20 cellular contexts compared by ENCODE assay signal in the genomic region with DNA sequence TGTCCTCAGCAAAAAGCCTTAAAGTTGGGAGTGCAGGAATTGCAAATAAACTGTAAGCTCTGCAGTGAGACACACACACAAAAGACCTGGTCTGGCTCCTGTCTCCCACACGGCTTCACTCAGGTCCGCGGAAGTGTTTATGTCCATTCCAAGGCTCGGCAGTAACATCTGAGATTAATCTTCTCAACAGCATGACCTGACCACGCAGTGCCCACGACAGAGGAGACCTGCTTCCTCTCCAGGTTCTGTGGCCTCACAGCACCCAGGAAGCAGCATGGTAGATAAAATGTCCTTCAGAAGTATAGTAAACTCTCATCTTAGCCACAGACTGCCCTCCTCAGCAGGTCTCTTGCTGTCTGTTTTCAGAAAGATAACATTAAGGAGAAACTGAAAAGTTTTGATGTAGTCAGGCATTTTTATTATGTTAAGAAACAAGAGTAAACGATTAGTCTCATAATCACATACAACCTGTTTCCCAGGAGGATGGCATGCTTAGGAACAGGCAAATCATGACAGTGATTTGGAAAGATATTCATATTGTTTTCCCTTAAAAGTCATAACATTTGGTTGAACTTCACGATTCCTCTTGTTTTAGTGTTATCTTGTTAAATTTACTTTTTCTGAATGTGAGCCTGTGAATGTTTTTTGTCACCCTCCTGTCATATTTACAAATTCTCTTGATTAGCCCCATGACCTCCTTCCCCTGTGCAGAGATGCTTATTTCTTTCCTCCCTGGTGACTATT. TPM values are rescaled to one million over a fixed set of nuclear protein-coding genes. Genes with fewer than 3 reads are reported as not detected.
A peak's percentile ranks its signal among the peaks of the same experiment; 100 is the strongest.
DNase-seq lines count a peak whose midpoint lies in the region; ATAC-seq, FAIRE-seq and TF ChIP-seq lines count a peak whose summit lies in the region.
"Had no signal": no experiment of that assay in that cellular context is flagged by ENCODE, and none has a peak within 500 bp of the region (broad histone marks: within the 10 kb centered on the region; RNA-seq: fewer than 3 reads in every experiment).

No MANE protein-coding gene starts in this region.

- no peaks in the 10 kb centered on the region for H3K36me3 Mint-ChIP-seq in activated CD4-positive, alpha-beta memory T cell treated with anti-CD3 and anti-CD28 coated beads for 36 hours
- no peaks in the 10 kb centered on the region for H3K36me3 Mint-ChIP-seq in activated CD4-positive, alpha-beta memory T cell treated with anti-CD3 and anti-CD28 coated beads, Interleukin-2, amount 10 ng/mL, durations not matched to agents 7 days and 5 days (ENCODE audit: low read depth)
- no peaks in the 10 kb centered on the region for H3K36me3 Mint-ChIP-seq in naive B cell
- H3K36me3 Mint-ChIP-seq in type B pancreatic cell, result no peaks in the 10 kb centered on the region
- H3K36me3 Mint-ChIP-seq: immature natural killer cell had no signal

- no peak overlapping the region for H3K4me3 Mint-ChIP-seq in activated CD4-positive, alpha-beta memory T cell treated with anti-CD3 and anti-CD28 coated beads for 36 hours
- H3K4me3 Mint-ChIP-seq in activated CD4-positive, alpha-beta memory T cell treated with anti-CD3 and anti-CD28 coated beads, Interleukin-2, amount 10 ng/mL, durations not matched to agents 7 days and 5 days, result no peak overlapping the region
- peak overlapping the region in 1 of 8 donors; percentile 51 for H3K4me3 Mint-ChIP-seq in naive B cell
- H3K4me3 Mint-ChIP-seq in type B pancreatic cell, result peak overlapping the region; percentile 26
- H3K4me3 Mint-ChIP-seq: H9; immature natural killer cell; stimulated activated naive CD8-positive, alpha-beta T cell treated with anti-CD3 and anti-CD28 coated beads, Interleukin-15, amount 100 ng/mL, for 72 hours had no signal

- FAIRE-seq in endometrium (lab: Jason Lieb, UNC), result peak; percentile 95
- no peak for FAIRE-seq in GM12891 (lab: Jason Lieb, UNC)
- FAIRE-seq: bronchial epithelial cell had no signal

- TF ChIP-seq CTCF in type B pancreatic cell (conservative IDR thresholded peaks at IDR 0.05), result no peak

- H3K27ac Mint-ChIP-seq in activated CD4-positive, alpha-beta memory T cell treated with anti-CD3 and anti-CD28 coated beads for 36 hours, result no peak overlapping the region
- H3K27ac Mint-ChIP-seq in activated CD4-positive, alpha-beta memory T cell treated with anti-CD3 and anti-CD28 coated beads, Interleukin-2, amount 10 ng/mL, durations not matched to agents 7 days and 5 days, result no peak overlapping the region
- H3K27ac Mint-ChIP-seq in naive B cell (peak overlapping the region in 4 of 6 donors; percentile 38 to 73 (median 47)), type B pancreatic cell (peak overlapping the region; percentile 82)
- H3K27ac Mint-ChIP-seq: H9; stimulated activated naive CD8-positive, alpha-beta T cell treated with anti-CD3 and anti-CD28 coated beads, Interleukin-15, amount 100 ng/mL, for 72 hours had no signal

- intact Hi-C loops in activated CD4-positive, alpha-beta memory T cell treated with anti-CD3 and anti-CD28 coated beads for 36 hours (cut with micrococcal nuclease), result loop anchor here (5.0 kb wide), 1 partner anchor 40 kb away; no protein-coding TSS in a partner anchor

- POLR2A ChIA-PET in activated CD4-positive, alpha-beta memory T cell treated with anti-CD3 and anti-CD28 coated beads for 36 hours (lab: Charles Lee), result no interaction called here
- POLR2A ChIA-PET in activated CD4-positive, alpha-beta memory T cell treated with anti-CD3 and anti-CD28 coated beads, Interleukin-2, amount 10 ng/mL, durations not matched to agents 7 days and 5 days (lab: Charles Lee), result no interaction called here

- no peak for ATAC-seq in naive B cell (ENCODE audit: low read depth in 2 of 2)
- no peak for ATAC-seq in HG03457 (IDR thresholded peaks at IDR 0.05; ENCODE audit: unreplicated experiment)
- ATAC-seq: stimulated activated naive CD8-positive, alpha-beta T cell treated with anti-CD3 and anti-CD28 coated beads, Interleukin-15, amount 100 ng/mL, for 72 hours had no signal

- CTCF ChIA-PET in activated CD4-positive, alpha-beta memory T cell treated with anti-CD3 and anti-CD28 coated beads for 36 hours (lab: Charles Lee), result interaction anchor here (0.6 kb wide), 1 partner anchor 170 kb away, joined by 3 read pairs; no protein-coding TSS in a partner anchor
- CTCF ChIA-PET in activated CD4-positive, alpha-beta memory T cell treated with anti-CD3 and anti-CD28 coated beads, Interleukin-2, amount 10 ng/mL, durations not matched to agents 7 days and 5 days (lab: Charles Lee), result interaction anchor here (1.3 kb wide), 1 partner anchor 77 kb away, joined by 5 read pairs; no protein-coding TSS in a partner anchor

- TF ChIP-seq POLR2A in GM12891 (IDR thresholded peaks at IDR 0.05; ENCODE audit: low read depth, low read length), result no peak

- peak; percentile 10 for DNase-seq in activated CD4-positive, alpha-beta memory T cell treated with anti-CD3 and anti-CD28 coated beads for 36 hours
- no peak for DNase-seq in activated CD4-positive, alpha-beta memory T cell treated with anti-CD3 and anti-CD28 coated beads, Interleukin-2, amount 10 ng/mL, durations not matched to agents 7 days and 5 days
- no peak for DNase-seq in naive B cell
- no peak for DNase-seq in type B pancreatic cell (ENCODE audit: extremely low spot score, unreplicated experiment)
- DNase-seq in cerebellum (ENCODE audit: low spot score), result no peak
- no peak for DNase-seq in GM12891 (ENCODE audit: insufficient read length, low spot score)
- DNase-seq: activated CD4-positive, alpha-beta T cell treated with anti-CD3 and anti-CD28 coated beads for 48 hours; activated effector memory CD4-positive, alpha-beta T cell treated with anti-CD3 and anti-CD28 coated beads, Interleukin-2, amount 50 U/mL, for 16 hours; DMS 273 treated with DMSO at 0.1 percent for 48 hours; H9; NCI-H1436 treated with DMSO at 0.1 percent for 48 hours; NCI-H774; nucleus accumbens; stimulated activated CD4-positive, alpha-beta T cell treated with anti-CD3 and anti-CD28 coated beads, Interleukin-4, amount 100 ng/mL, for 24 hours; stimulated activated naive CD8-positive, alpha-beta T cell treated with anti-CD3 and anti-CD28 coated beads, Interleukin-15, amount 100 ng/mL, for 72 hours; SW 1271 had no signal

- peaks cover 30% of the 10 kb centered on the region for H3K4me1 Mint-ChIP-seq in activated CD4-positive, alpha-beta memory T cell treated with anti-CD3 and anti-CD28 coated beads for 36 hours (ENCODE audit: low read depth)
- peaks cover 30% of the 10 kb centered on the region for H3K4me1 Mint-ChIP-seq in activated CD4-positive, alpha-beta memory T cell treated with anti-CD3 and anti-CD28 coated beads, Interleukin-2, amount 10 ng/mL, durations not matched to agents 7 days and 5 days
- H3K4me1 Mint-ChIP-seq in naive B cell (peaks cover 28 to 45% (median 30%) of the 10 kb centered on the region in 3 donors), type B pancreatic cell (ENCODE audit: unreplicated experiment) (peaks cover 40% of the 10 kb centered on the region)
- H3K4me1 Mint-ChIP-seq: stimulated activated naive CD8-positive, alpha-beta T cell treated with anti-CD3 and anti-CD28 coated beads, Interleukin-15, amount 100 ng/mL, for 72 hours had no signal

- H3K27me3 Mint-ChIP-seq in activated CD4-positive, alpha-beta memory T cell treated with anti-CD3 and anti-CD28 coated beads for 36 hours, result no peaks in the 10 kb centered on the region
- H3K27me3 Mint-ChIP-seq in activated CD4-positive, alpha-beta memory T cell treated with anti-CD3 and anti-CD28 coated beads, Interleukin-2, amount 10 ng/mL, durations not matched to agents 7 days and 5 days, result no peaks in the 10 kb centered on the region
- no peaks in the 10 kb centered on the region for H3K27me3 Mint-ChIP-seq in naive B cell
- no peaks in the 10 kb centered on the region for H3K27me3 Mint-ChIP-seq in type B pancreatic cell

- no peaks in the 10 kb centered on the region for H3K9me3 Mint-ChIP-seq in activated CD4-positive, alpha-beta memory T cell treated with anti-CD3 and anti-CD28 coated beads for 36 hours
- no peaks in the 10 kb centered on the region for H3K9me3 Mint-ChIP-seq in activated CD4-positive, alpha-beta memory T cell treated with anti-CD3 and anti-CD28 coated beads, Interleukin-2, amount 10 ng/mL, durations not matched to agents 7 days and 5 days
- H3K9me3 Mint-ChIP-seq in naive B cell (peaks cover 0 to 12% (median 8%) of the 10 kb centered on the region in 7 donors), type B pancreatic cell (peaks cover 13% of the 10 kb centered on the region)
- H3K9me3 Mint-ChIP-seq: H9; stimulated activated naive CD8-positive, alpha-beta T cell treated with anti-CD3 and anti-CD28 coated beads, Interleukin-15, amount 100 ng/mL, for 72 hours had no signal

TF ChIP-seq in GM12891, 5 proteins besides CTCF, POLR2A, EP300 and RAD21:
- TF ChIP-seq POU2F2 (IDR thresholded peaks at IDR 0.05; ENCODE audit: low read depth, low read length), result no peak
- no peak for TF ChIP-seq TAF1 (IDR thresholded peaks at IDR 0.05; ENCODE audit: low read depth, low read length)
- no peak for TF ChIP-seq POLR2AphosphoS5 (IDR thresholded peaks at IDR 0.05; ENCODE audit: low read depth, low read length)
- no peak for TF ChIP-seq SPI1 (IDR thresholded peaks at IDR 0.05; ENCODE audit: low read depth, low read length)
- TF ChIP-seq PAX5 (IDR thresholded peaks at IDR 0.05; ENCODE audit: insufficient read depth, low read length, severe bottlenecking), result no peak

RNA-seq across cellular contexts. Expression of gene CD200R1L, which starts 34.6 kb away (rescaled TPM):
- not detected for total RNA-seq in activated CD4-positive, alpha-beta memory T cell treated with anti-CD3 and anti-CD28 coated beads for 36 hours
- not detected for total RNA-seq in activated CD4-positive, alpha-beta memory T cell treated with anti-CD3 and anti-CD28 coated beads, Interleukin-2, amount 10 ng/mL, durations not matched to agents 7 days and 5 days
- polyA plus RNA-seq in naive B cell (ENCODE audit: low read depth in 6 of 6), result not detected
- not detected in 2 replicates for total RNA-seq in type B pancreatic cell (ENCODE audit: low replicate concordance)
- total RNA-seq in cerebellum, result not detected
- polyA plus RNA-seq in GM12891 (2012; ENCODE audit: low read depth, missing spikeins), result not detected
- total RNA-seq: H9 had no signal
- polyA plus RNA-seq: immature natural killer cell had no signal

Comparison
In these comparisons a context has a peak if more than half of its experiments do, and no peak if none do; other contexts are left out.
1. H3K27ac Mint-ChIP-seq: peak in naive B cell (4 of 6) and type B pancreatic cell (single experiment); none in activated CD4-positive, alpha-beta memory T cell treated with anti-CD3 and anti-CD28 coated beads for 36 hours (single experiment) and activated CD4-positive, alpha-beta memory T cell treated with anti-CD3 and anti-CD28 coated beads, Interleukin-2, amount 10 ng/mL, durations not matched to agents 7 days and 5 days (single experiment).